ENCODE assay signal across 22 cellular contexts in the genomic region with DNA sequence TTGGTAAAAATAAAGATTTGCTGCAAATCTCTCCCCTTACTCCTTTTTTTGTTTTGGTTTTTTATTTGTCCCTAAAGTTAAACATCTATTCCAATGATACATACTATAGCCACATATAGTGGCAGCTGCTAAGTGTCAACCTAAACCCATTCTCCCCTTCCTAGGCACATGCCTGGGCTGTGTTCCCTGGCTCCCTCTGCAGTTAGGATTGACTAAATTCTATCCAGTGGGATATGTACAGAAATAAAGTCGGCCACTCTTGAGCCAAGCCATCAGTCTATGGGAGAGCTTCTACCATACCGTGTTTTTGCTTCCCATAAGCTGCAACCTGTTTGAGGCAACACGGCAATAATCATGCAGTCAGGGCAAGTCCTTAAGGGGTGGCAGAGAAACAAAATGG. TPM values are rescaled to one million over a fixed set of nuclear protein-coding genes. Genes with fewer than 3 reads are reported as not detected.
A peak's percentile ranks its signal among the peaks of the same experiment; 100 is the strongest.
DNase-seq lines count a peak whose midpoint lies in the region; ATAC-seq and TF ChIP-seq lines count a peak whose summit lies in the region.
"Had no signal": no experiment of that assay in that cellular context is flagged by ENCODE, and none has a peak within 500 bp of the region (broad histone marks: within the 10 kb centered on the region; RNA-seq: fewer than 3 reads in every experiment).

No MANE protein-coding gene starts in this region.

- no peak overlapping the region for H3T11ph ChIP-seq in H9 (ENCODE audit: low read length)

- H4K91ac ChIP-seq in H9 (ENCODE audit: insufficient read length, low read depth, low read length) (no peak overlapping the region), trophoblast cell (ENCODE audit: low read depth, low read length) (no peak overlapping the region)

- ATAC-seq in WTC11 (peak; percentile 90), foreskin keratinocyte (no peak), HG03565 (IDR thresholded peaks at IDR 0.05; ENCODE audit: unreplicated experiment) (no peak)

- H3K79me1 ChIP-seq in H9 (ENCODE audit: insufficient read depth, low read depth, low read length, poor library complexity, severe bottlenecking) (no peaks in the 10 kb centered on the region), trophoblast cell (ENCODE audit: low read length) (no peaks in the 10 kb centered on the region)

- WGBS in H9 (ENCODE audit: extremely low coverage, insufficient read length, low lambda C conversion rate): no CpG with 5 or more reads among the region's 3 CpGs
- WGBS in trophoblast cell (ENCODE audit: extremely low coverage, insufficient coverage, insufficient read length): no CpG with 5 or more reads among the region's 3 CpGs

- H3K4me1 Mint-ChIP-seq in H9 (0 out of 4 replicates have a peak, but pooled peaks cover 0 to 3% of the 10 kb centered on the region in 2 experiments), WTC11 (no peaks in the 10 kb centered on the region)

- H3K4ac ChIP-seq in H9 (ENCODE audit: low read depth, low read length) (no peak overlapping the region), trophoblast cell (ENCODE audit: low read depth, low read length) (no peak overlapping the region)

- H3K18ac ChIP-seq in H9 (ENCODE audit: insufficient read length, low read depth, low read length) (no peak overlapping the region), trophoblast cell (ENCODE audit: low read length) (no peak overlapping the region)

- no peak overlapping the region for H3K56ac ChIP-seq in H9 (ENCODE audit: insufficient read length, low read depth, low read length)

- H3K27ac ChIP-seq in H9 (ENCODE audit: insufficient read length, low read depth, low read length) (no peak overlapping the region), foreskin keratinocyte (no peak overlapping the region), trophoblast cell (ENCODE audit: low read depth, low read length) (no peak overlapping the region)
- H3K27ac ChIP-seq: SK-N-MC had no signal

- H4K8ac ChIP-seq in H9 (replicated peaks; ENCODE audit: insufficient read length, low read depth, low read length) (no peak overlapping the region), trophoblast cell (ENCODE audit: low read depth, low read length) (no peak overlapping the region)

- CTCF ChIA-PET in WTC11 (lab: Charles Lee): interaction anchor here (0.8 to 4.7 kb wide), 2 partner anchors 23 to 80 kb away, joined by 3 to 90 read pairs; no protein-coding TSS in a partner anchor

- POLR2A ChIA-PET in WTC11 (lab: Charles Lee): no interaction called here

- no peak overlapping the region for H3K4me3 ChIP-seq in trophoblast cell (ENCODE audit: low read depth, low read length)
- H3K4me3 ChIP-seq: SK-N-MC had no signal

- no peaks in the 10 kb centered on the region for H3K9me3 Mint-ChIP-seq in H9
- H3K9me3 Mint-ChIP-seq in WTC11: no peaks in the 10 kb centered on the region
- H3K9me3 Mint-ChIP-seq: CD8-positive, alpha-beta memory T cell had no signal

- H3K79me2 ChIP-seq in H9 (ENCODE audit: insufficient read depth, low read length) (no peaks in the 10 kb centered on the region), trophoblast cell (ENCODE audit: control insufficient read depth, insufficient read depth, low read length, poor library complexity) (no peaks in the 10 kb centered on the region)

- H3K9me3 ChIP-seq in H9 (ENCODE audit: control insufficient read depth, low read depth, low read length): no peaks in the 10 kb centered on the region
- no peaks in the 10 kb centered on the region for H3K9me3 ChIP-seq in trophoblast cell (ENCODE audit: insufficient read depth, low read depth, low read length)

- H3K23me2 ChIP-seq in H9 (ENCODE audit: insufficient read length, low read depth, low read length, poor library complexity, severe bottlenecking): no peaks in the 10 kb centered on the region

- H2BK12ac ChIP-seq in H9 (ENCODE audit: insufficient read length, low read depth, low read length) (no peak overlapping the region), trophoblast cell (ENCODE audit: low read length) (no peak overlapping the region)

- H3K14ac ChIP-seq in H9 (ENCODE audit: insufficient read depth, low read length) (no peak overlapping the region), trophoblast cell (ENCODE audit: low read length) (no peak overlapping the region)

- no peak overlapping the region for H3K4me3 Mint-ChIP-seq in H9
- H3K4me3 Mint-ChIP-seq in WTC11: no peak overlapping the region
- H3K4me3 Mint-ChIP-seq: CD8-positive, alpha-beta memory T cell had no signal

- H4K12ac ChIP-seq in trophoblast cell (ENCODE audit: low read depth, low read length): no peak overlapping the region

- H2AFZ ChIP-seq in H9 (ENCODE audit: low read length) (no peak overlapping the region), trophoblast cell (ENCODE audit: insufficient read depth, low read length, poor library complexity) (no peak overlapping the region)

- H3K4me1 ChIP-seq in H9 (ENCODE audit: insufficient read depth, low read length) (no peaks in the 10 kb centered on the region), foreskin keratinocyte (no peaks in the 10 kb centered on the region), trophoblast cell (ENCODE audit: control insufficient read depth in 1 of 2, insufficient read depth in 2 of 2, low read length in 2 of 2) (no peaks in the 10 kb centered on the region)

- no peaks in the 10 kb centered on the region for H3K36me3 ChIP-seq in trophoblast cell (ENCODE audit: control insufficient read depth in 1 of 2, insufficient read depth in 2 of 2, low read length in 2 of 2)

- no peak overlapping the region for H2BK20ac ChIP-seq in H9 (ENCODE audit: low read depth, low read length, poor library complexity, severe bottlenecking)

- peak; percentile 47 for TF ChIP-seq CTCF in H9 (conservative IDR thresholded peaks at IDR 0.05)
- no peak for TF ChIP-seq CTCF in WTC11 (IDR thresholded peaks at IDR 0.05)
- TF ChIP-seq CTCF in foreskin keratinocyte (conservative IDR thresholded peaks at IDR 0.05): peak; percentile 7

- no peaks in the 10 kb centered on the region for H3K27me3 ChIP-seq in H9 (ENCODE audit: insufficient read depth, low read length)
- H3K27me3 ChIP-seq in foreskin keratinocyte: no peaks in the 10 kb centered on the region
- H3K27me3 ChIP-seq in trophoblast cell (ENCODE audit: insufficient read depth, low read length): no peaks in the 10 kb centered on the region

- no peaks in the 10 kb centered on the region for H4K20me1 ChIP-seq in H9 (ENCODE audit: control insufficient read depth, insufficient read depth, insufficient read length)

- H2AK5ac ChIP-seq in H9 (ENCODE audit: insufficient read length, low read length) (no peak overlapping the region), trophoblast cell (ENCODE audit: low read length) (no peak overlapping the region)

- DNase-seq in H9: no peak
- peak; percentile 15 for DNase-seq in WTC11 (ENCODE audit: low spot score)
- no peak for DNase-seq in foreskin keratinocyte
- peak; percentile 9 to 51 for DNase-seq in trophoblast cell
- DNase-seq in NCI-H2107 (lab: John Stamatoyannopoulos, UW): no peak
- no peak for DNase-seq in effector CD8-positive, alpha-beta T cell (lab: John Stamatoyannopoulos, UW)
- DNase-seq: AML-193; C1 segment of cervical spinal cord; Calu3; CD8-positive, alpha-beta memory T cell; DMS153; HCEC 1CT; Kasumi-1; NCI-H1930; NCI-H226; NCI-H524; RPMI8226; SHP77; SW 1271 had no signal

- no peak overlapping the region for H2BK15ac ChIP-seq in H9 (ENCODE audit: low read depth, low read length)

- H3K23ac ChIP-seq in H9 (ENCODE audit: insufficient read length, low read depth, low read length) (no peak overlapping the region), trophoblast cell (ENCODE audit: low read length) (no peak overlapping the region)

- H3K27me3 Mint-ChIP-seq in H9 (ENCODE audit: low read depth) (no peaks in the 10 kb centered on the region), WTC11 (ENCODE audit: low read depth) (no peaks in the 10 kb centered on the region)
- H3K27me3 Mint-ChIP-seq: CD8-positive, alpha-beta memory T cell had no signal

- H2BK5ac ChIP-seq in H9 (ENCODE audit: insufficient read length, low read length): no peak overlapping the region
- H2BK5ac ChIP-seq in trophoblast cell (ENCODE audit: low read depth, low read length, poor library complexity): no peak overlapping the region

- no peak overlapping the region for H4K5ac ChIP-seq in H9 (ENCODE audit: insufficient read length, low read depth, low read length)

- no peak overlapping the region for H2BK120ac ChIP-seq in H9 (ENCODE audit: low read depth, low read length, poor library complexity, severe bottlenecking)
- no peak overlapping the region for H2BK120ac ChIP-seq in trophoblast cell (ENCODE audit: insufficient read depth, low read length, poor library complexity)

- H3K9ac ChIP-seq in H9 (ENCODE audit: extremely low read depth, insufficient read length, low read length) (no peak overlapping the region), trophoblast cell (ENCODE audit: low read length) (no peak overlapping the region)

- H3K27ac Mint-ChIP-seq in H9 (no peak overlapping the region), WTC11 (no peak overlapping the region)

- no peak overlapping the region for H3K4me2 ChIP-seq in H9 (ENCODE audit: insufficient read depth, insufficient read length, low read length)
- no peak overlapping the region for H3K4me2 ChIP-seq in trophoblast cell (ENCODE audit: low read length)

- H3K36me3 Mint-ChIP-seq in H9 (ENCODE audit: insufficient read depth in 1 of 3, low read depth in 3 of 3): no peaks in the 10 kb centered on the region
- no peaks in the 10 kb centered on the region for H3K36me3 Mint-ChIP-seq in WTC11
- H3K36me3 Mint-ChIP-seq: CD8-positive, alpha-beta memory T cell had no signal

TF ChIP-seq in WTC11, 78 proteins besides CTCF, POLR2A, EP300 and RAD21:
- TF ChIP-seq, protein P1, sequence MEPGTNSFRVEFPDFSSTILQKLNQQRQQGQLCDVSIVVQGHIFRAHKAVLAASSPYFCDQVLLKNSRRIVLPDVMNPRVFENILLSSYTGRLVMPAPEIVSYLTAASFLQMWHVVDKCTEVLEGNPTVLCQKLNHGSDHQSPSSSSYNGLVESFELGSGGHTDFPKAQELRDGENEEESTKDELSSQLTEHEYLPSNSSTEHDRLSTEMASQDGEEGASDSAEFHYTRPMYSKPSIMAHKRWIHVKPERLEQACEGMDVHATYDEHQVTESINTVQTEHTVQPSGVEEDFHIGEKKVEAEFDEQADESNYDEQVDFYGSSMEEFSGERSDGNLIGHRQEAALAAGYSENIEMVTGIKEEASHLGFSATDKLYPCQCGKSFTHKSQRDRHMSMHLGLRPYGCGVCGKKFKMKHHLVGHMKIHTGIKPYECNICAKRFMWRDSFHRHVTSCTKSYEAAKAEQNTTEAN (CRISPR knock-in tag; IDR thresholded peaks at IDR 0.05): no peak

RNA-seq across cellular contexts. Expression of a gene that starts 23.6 kb away (rescaled TPM):
- total RNA-seq in H9 (2021): 10.6 and 10.8 TPM in 2 replicates
- total RNA-seq in WTC11 (2021): 3.5 to 6.4 TPM (median 3.8 TPM) in 3 replicates
- 3.8 and 4.3 TPM in 2 replicates for total RNA-seq in foreskin keratinocyte
- polyA plus RNA-seq in foreskin keratinocyte: 1.9 and 2.1 TPM in 2 replicates
- 1.1 and 1.3 TPM in 2 replicates for polyA plus RNA-seq in trophoblast cell (2013)
- total RNA-seq: G401 had no signal

RNA-seq across cellular contexts. Expression of a gene that starts 27.8 kb away (rescaled TPM):
- 0.70 and 1.3 TPM in 2 replicates for total RNA-seq in H9 (2021)
- total RNA-seq in WTC11 (2021): 3.8 to 5.4 TPM (median 4.8 TPM) in 3 replicates
- 1.8 and 2.5 TPM in 2 replicates for total RNA-seq in foreskin keratinocyte
- polyA plus RNA-seq in foreskin keratinocyte: 0.76 and 0.95 TPM in 2 replicates
- polyA plus RNA-seq in trophoblast cell (2013): 0.08 TPM in 2 replicates

Comparison
In these comparisons a context has a peak if more than half of its experiments do, and no peak if none do; other contexts are left out.
1. DNase-seq: peak in WTC11 (single experiment) and trophoblast cell (2 of 2); none in H9 (single experiment), foreskin keratinocyte (0 of 2), NCI-H2107 (single experiment) and effector CD8-positive, alpha-beta T cell (single experiment).